Comparison of ENCODE assay signal across 8 cellular contexts in the genomic region with DNA sequence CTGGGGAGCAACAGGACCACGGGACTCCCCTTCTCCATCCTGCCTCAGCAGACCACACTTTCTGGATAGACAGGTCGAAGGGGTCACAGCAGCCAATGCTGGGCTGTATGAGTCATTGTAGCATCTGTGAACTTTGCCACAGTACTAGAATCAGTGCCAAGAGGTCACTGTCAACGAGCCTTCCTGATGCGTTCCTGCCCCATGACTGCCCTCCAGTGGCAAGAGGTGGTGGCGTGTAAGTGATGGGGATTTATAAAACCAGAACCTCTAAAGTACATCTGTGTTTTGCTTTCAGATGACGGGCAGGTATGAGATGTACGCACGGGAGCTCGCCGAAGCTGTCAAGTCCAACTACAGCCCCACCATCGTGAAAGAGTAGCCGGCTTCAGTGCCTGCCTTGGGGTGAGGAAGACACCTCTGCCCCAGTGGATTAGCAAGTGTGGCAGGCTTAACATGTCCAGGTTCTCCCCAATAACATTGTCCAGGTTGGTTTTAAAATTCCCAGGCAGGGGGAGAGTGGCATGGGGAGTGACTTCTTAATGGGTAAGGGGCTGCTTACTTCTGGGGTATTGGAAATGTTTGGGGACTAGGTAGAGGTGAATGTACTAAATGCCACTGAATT. TPM values are rescaled to one million over a fixed set of nuclear protein-coding genes. Genes with fewer than 3 reads are reported as not detected.
A peak's percentile ranks its signal among the peaks of the same experiment; 100 is the strongest.
DNase-seq lines count a peak whose midpoint lies in the region; ATAC-seq, FAIRE-seq and TF ChIP-seq lines count a peak whose summit lies in the region.

No MANE protein-coding gene starts in this region.

- H4K5ac ChIP-seq in mesendoderm (ENCODE audit: low read length) = no peak overlapping the region

- H3K23ac ChIP-seq in mesendoderm (ENCODE audit: low read length) = no peak overlapping the region

- WGBS in mesendoderm (ENCODE audit: extremely low coverage, insufficient coverage, low lambda C conversion rate) = no CpG with 5 or more reads among the region's 12 CpGs

- CTCF ChIA-PET in activated CD4-positive, alpha-beta memory T cell treated with anti-CD3 and anti-CD28 coated beads, Interleukin-2, amount 10 ng/mL, durations not matched to agents 7 days and 5 days (lab: Charles Lee) = interaction anchor here (0.6 to 4.3 kb wide), 10 partner anchors 13 to 203 kb away, joined by 3 to 36 read pairs (median 3); a partner anchor contains a TSS

- H3K36me3 Mint-ChIP-seq in activated CD4-positive, alpha-beta memory T cell treated with anti-CD3 and anti-CD28 coated beads, Interleukin-2, amount 10 ng/mL, durations not matched to agents 7 days and 5 days (ENCODE audit: low read depth) = no peaks in the 10 kb centered on the region

- FAIRE-seq in GM12891 (lab: Jason Lieb, UNC) = peak; percentile 96

- H3K9me3 Mint-ChIP-seq in activated CD4-positive, alpha-beta memory T cell treated with anti-CD3 and anti-CD28 coated beads, Interleukin-2, amount 10 ng/mL, durations not matched to agents 7 days and 5 days = no peaks in the 10 kb centered on the region

- no peaks in the 10 kb centered on the region for H3K4me1 ChIP-seq in effector memory CD4-positive, alpha-beta T cell (ENCODE audit: control insufficient read depth, insufficient read depth, low read length, poor library complexity, severe bottlenecking)
- H3K4me1 ChIP-seq in mesendoderm (ENCODE audit: control insufficient read depth, low read depth, low read length) = peaks cover 2% of the 10 kb centered on the region

- H3K4me3 Mint-ChIP-seq in activated CD4-positive, alpha-beta memory T cell treated with anti-CD3 and anti-CD28 coated beads, Interleukin-2, amount 10 ng/mL, durations not matched to agents 7 days and 5 days = no peak overlapping the region

- DNase-seq in 8988T (peak; percentile 50), GM12891 (ENCODE audit: insufficient read length, low spot score) (peak; percentile 63), NCI-H774 (lab: John Stamatoyannopoulos, UW) (peak; percentile 56), mesendoderm (peak; percentile 90)
- peak; percentile 90 for DNase-seq in activated CD4-positive, alpha-beta memory T cell treated with anti-CD3 and anti-CD28 coated beads, Interleukin-2, amount 10 ng/mL, durations not matched to agents 7 days and 5 days
- DNase-seq in effector memory CD4-positive, alpha-beta T cell = peak; percentile 46 to 61 (median 58)
- DNase-seq in stimulated activated CD8-positive, alpha-beta memory T cell treated with anti-CD3 and anti-CD28 coated beads, Interleukin-4, amount 100 ng/mL, for 4 hours (ENCODE audit: low read depth in 2 of 2, low spot score in 1 of 2) = peak; percentile 51 to 69

- H4K8ac ChIP-seq in mesendoderm (ENCODE audit: low read depth, low read length) = no peak overlapping the region

- H3K36me3 ChIP-seq in effector memory CD4-positive, alpha-beta T cell (ENCODE audit: control insufficient read depth, insufficient read depth, low read length) = no peaks in the 10 kb centered on the region
- H3K36me3 ChIP-seq in mesendoderm (ENCODE audit: control insufficient read depth, insufficient read depth, low read length) = no peaks in the 10 kb centered on the region

- H3K4ac ChIP-seq in mesendoderm (ENCODE audit: low read depth, low read length) = no peak overlapping the region

- H3K79me2 ChIP-seq in mesendoderm (ENCODE audit: control insufficient read depth, insufficient read depth, low read length) = no peaks in the 10 kb centered on the region

- no peak overlapping the region for H3K4me3 ChIP-seq in effector memory CD4-positive, alpha-beta T cell (ENCODE audit: insufficient read depth, low read depth, low read length, poor library complexity, severe bottlenecking)
- no peak overlapping the region for H3K4me3 ChIP-seq in mesendoderm (ENCODE audit: low read length)

- peak; percentile 57 for ATAC-seq in HG03196 (IDR thresholded peaks at IDR 0.05; ENCODE audit: unreplicated experiment)

- H2BK120ac ChIP-seq in mesendoderm (ENCODE audit: low read depth, low read length) = no peak overlapping the region

- no peaks in the 10 kb centered on the region for H3K27me3 ChIP-seq in effector memory CD4-positive, alpha-beta T cell (replicated peaks; ENCODE audit: control insufficient read depth, insufficient read depth, low read length, poor library complexity, severe bottlenecking)
- H3K27me3 ChIP-seq in mesendoderm (ENCODE audit: insufficient read depth, low read length, poor library complexity) = no peaks in the 10 kb centered on the region

- no peak overlapping the region for H3K9ac ChIP-seq in mesendoderm (ENCODE audit: low read length)

- peaks cover 17% of the 10 kb centered on the region for H3K4me1 Mint-ChIP-seq in activated CD4-positive, alpha-beta memory T cell treated with anti-CD3 and anti-CD28 coated beads, Interleukin-2, amount 10 ng/mL, durations not matched to agents 7 days and 5 days

- peaks cover 5% of the 10 kb centered on the region for H3K27me3 Mint-ChIP-seq in activated CD4-positive, alpha-beta memory T cell treated with anti-CD3 and anti-CD28 coated beads, Interleukin-2, amount 10 ng/mL, durations not matched to agents 7 days and 5 days

- H3K27ac ChIP-seq in effector memory CD4-positive, alpha-beta T cell (ENCODE audit: insufficient read depth, low read length, poor library complexity, severe bottlenecking) = no peak overlapping the region
- no peak overlapping the region for H3K27ac ChIP-seq in mesendoderm (ENCODE audit: low read depth, low read length)

- H2BK15ac ChIP-seq in mesendoderm (replicated peaks; ENCODE audit: low read depth) = no peak overlapping the region

- H3K79me1 ChIP-seq in mesendoderm (ENCODE audit: low read length) = no peaks in the 10 kb centered on the region

- no peak overlapping the region for H3K4me2 ChIP-seq in mesendoderm (ENCODE audit: low read length)

- H3K27ac Mint-ChIP-seq in activated CD4-positive, alpha-beta memory T cell treated with anti-CD3 and anti-CD28 coated beads, Interleukin-2, amount 10 ng/mL, durations not matched to agents 7 days and 5 days = no peak overlapping the region

- H2BK5ac ChIP-seq in mesendoderm (ENCODE audit: low read length) = no peak overlapping the region

- H3K9me3 ChIP-seq in effector memory CD4-positive, alpha-beta T cell (ENCODE audit: control insufficient read depth, low read length) = no peaks in the 10 kb centered on the region

- H2AK5ac ChIP-seq in mesendoderm (ENCODE audit: low read length) = no peak overlapping the region

- no peak for TF ChIP-seq POLR2A in GM12891 (IDR thresholded peaks at IDR 0.05; ENCODE audit: low read depth, low read length)

- POLR2A ChIA-PET in activated CD4-positive, alpha-beta memory T cell treated with anti-CD3 and anti-CD28 coated beads, Interleukin-2, amount 10 ng/mL, durations not matched to agents 7 days and 5 days (lab: Charles Lee) = no interaction called here

- H3K56ac ChIP-seq in mesendoderm (ENCODE audit: low read length) = no peak overlapping the region

- no peak overlapping the region for H3K18ac ChIP-seq in mesendoderm (ENCODE audit: low read length)

TF ChIP-seq in GM12891, 5 proteins besides CTCF, POLR2A, EP300 and RAD21:
- no peak for TF ChIP-seq POLR2AphosphoS5 (IDR thresholded peaks at IDR 0.05; ENCODE audit: low read depth, low read length)
- TF ChIP-seq PAX5 (IDR thresholded peaks at IDR 0.05; ENCODE audit: insufficient read depth, low read length, severe bottlenecking) = no peak
- no peak for TF ChIP-seq TAF1 (IDR thresholded peaks at IDR 0.05; ENCODE audit: low read depth, low read length)
- TF ChIP-seq SPI1 (IDR thresholded peaks at IDR 0.05; ENCODE audit: low read depth, low read length) = no peak
- no peak for TF ChIP-seq POU2F2 (IDR thresholded peaks at IDR 0.05; ENCODE audit: low read depth, low read length)

RNA-seq across cellular contexts. Expression of a gene that starts 29.4 kb away (rescaled TPM):
- polyA plus RNA-seq in GM12891 (2012; ENCODE audit: low read depth, missing spikeins) = 60.7 TPM
- 100 to 1,000 TPM; 115 to 118 TPM for total RNA-seq in activated CD4-positive, alpha-beta memory T cell treated with anti-CD3 and anti-CD28 coated beads, Interleukin-2, amount 10 ng/mL, durations not matched to agents 7 days and 5 days
- 55.2 TPM for polyA plus RNA-seq in mesendoderm (2013, experiment 1 of 2)
- polyA plus RNA-seq in mesendoderm (2013, experiment 2 of 2) = 52.5 TPM

RNA-seq across cellular contexts. Expression of a gene that starts 30.3 kb away (rescaled TPM):
- polyA plus RNA-seq in GM12891 (2012; ENCODE audit: low read depth, missing spikeins) = 167 TPM
- total RNA-seq in activated CD4-positive, alpha-beta memory T cell treated with anti-CD3 and anti-CD28 coated beads, Interleukin-2, amount 10 ng/mL, durations not matched to agents 7 days and 5 days = 10 to 100 TPM; 87.1 to 93.5 TPM
- polyA plus RNA-seq in mesendoderm (2013, experiment 1 of 2) = 174 TPM
- 173 TPM for polyA plus RNA-seq in mesendoderm (2013, experiment 2 of 2)

RNA-seq across cellular contexts. Expression of a gene that starts 30.4 kb away (rescaled TPM):
- polyA plus RNA-seq in GM12891 (2012; ENCODE audit: low read depth, missing spikeins) = 7.6 TPM
- under 1 TPM; 0.30 to 0.33 TPM for total RNA-seq in activated CD4-positive, alpha-beta memory T cell treated with anti-CD3 and anti-CD28 coated beads, Interleukin-2, amount 10 ng/mL, durations not matched to agents 7 days and 5 days
- polyA plus RNA-seq in mesendoderm (2013, experiment 1 of 2) = 0.01 TPM
- polyA plus RNA-seq in mesendoderm (2013, experiment 2 of 2) = not detected
